Comparison of ENCODE assay signal across 8 cellular contexts in the genomic region with DNA sequence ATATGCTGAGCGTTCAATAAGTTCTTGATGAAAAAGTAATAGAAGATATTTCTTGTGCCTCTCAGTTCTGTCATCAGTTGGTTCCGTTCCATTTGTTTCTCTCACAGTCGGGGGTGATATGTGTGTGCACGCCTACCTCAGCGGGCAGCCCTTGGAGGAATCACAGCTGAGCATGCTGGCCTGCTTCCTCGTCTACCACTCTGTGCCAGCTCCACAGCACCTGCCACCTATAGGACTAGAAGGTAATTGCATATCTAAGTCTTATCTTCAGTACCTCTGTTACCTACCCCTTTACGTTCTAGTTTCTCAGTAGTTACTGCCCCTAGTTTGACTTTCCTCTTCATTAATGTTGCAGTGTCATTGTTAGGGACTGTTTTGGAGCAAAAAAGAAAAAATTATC.
A peak's percentile ranks its signal among the peaks of the same experiment; 100 is the strongest.
DNase-seq lines count a peak whose midpoint lies in the region; ATAC-seq and TF ChIP-seq lines count a peak whose summit lies in the region.
"Not testable (repeated sequence)": the region's sequence is repeated elsewhere in the genome, so short reads cannot be mapped to it uniquely, and the experiment has no call there.

No MANE protein-coding gene starts in this region.

- CTCF ChIA-PET in PC-9 (lab: Charles Lee) = not testable (repeated sequence)

- not testable (repeated sequence) for H3K79me2 ChIP-seq in PC-9 (ENCODE audit: low read depth); hepatocyte

- H3K4me3 ChIP-seq in PC-9, hepatocyte, gastrocnemius medialis: not testable (repeated sequence)

- H3K27me3 Mint-ChIP-seq in activated naive CD8-positive, alpha-beta T cell treated with anti-CD3 and anti-CD28 coated beads, Interleukin-2, amount 10 ng/mL, durations not matched to agents 7 days and 5 days = not testable (repeated sequence)

- not testable (repeated sequence) for H3K9me2 ChIP-seq in PC-9 (ENCODE audit: insufficient read depth); hepatocyte (replicated peaks; ENCODE audit: insufficient read depth)

- not testable (repeated sequence) for BruUV-seq in PC-9 (replicated peaks; lab: Mats Ljungman, UMichigan)

- in situ Hi-C loops in gastrocnemius medialis (cut with MboI; ENCODE audit: low sequenced_read_pairs in 4 of 4) = not testable (repeated sequence)

- H3F3A ChIP-seq in PC-9 (ENCODE audit: insufficient read depth, low read depth) = not testable (repeated sequence)

- not testable (repeated sequence) for H3K36me3 Mint-ChIP-seq in activated naive CD8-positive, alpha-beta T cell treated with anti-CD3 and anti-CD28 coated beads, Interleukin-2, amount 10 ng/mL, durations not matched to agents 7 days and 5 days

- peak; percentile 31 for DNase-seq in DMS53 (lab: John Stamatoyannopoulos, UW)
- not testable (repeated sequence) for DNase-seq in PC-9; activated naive CD8-positive, alpha-beta T cell treated with anti-CD3 and anti-CD28 coated beads, Interleukin-2, amount 10 ng/mL, durations not matched to agents 7 days and 5 days; hepatocyte (ENCODE audit: low spot score); gastrocnemius medialis

- not testable (repeated sequence) for H3K27ac Mint-ChIP-seq in activated naive CD8-positive, alpha-beta T cell treated with anti-CD3 and anti-CD28 coated beads, Interleukin-2, amount 10 ng/mL, durations not matched to agents 7 days and 5 days

- not testable (repeated sequence) for H4K20me1 ChIP-seq in PC-9 (ENCODE audit: insufficient read depth); hepatocyte (ENCODE audit: insufficient read depth, poor library complexity, severe bottlenecking)

- not testable (repeated sequence) for H3K9me3 Mint-ChIP-seq in activated naive CD8-positive, alpha-beta T cell treated with anti-CD3 and anti-CD28 coated beads, Interleukin-2, amount 10 ng/mL, durations not matched to agents 7 days and 5 days

- H3K36me3 ChIP-seq in PC-9 (ENCODE audit: low read depth); hepatocyte (replicated peaks; ENCODE audit: insufficient read depth, low read depth); gastrocnemius medialis: not testable (repeated sequence)

- H3K27ac ChIP-seq in PC-9, hepatocyte, gastrocnemius medialis: not testable (repeated sequence)

- H3K4me3 Mint-ChIP-seq in activated naive CD8-positive, alpha-beta T cell treated with anti-CD3 and anti-CD28 coated beads, Interleukin-2, amount 10 ng/mL, durations not matched to agents 7 days and 5 days = not testable (repeated sequence)

- ATAC-seq in GM19035 (IDR thresholded peaks at IDR 0.05; ENCODE audit: unreplicated experiment) = peak; percentile 84
- peak; percentile 84 for ATAC-seq in HG02678 (IDR thresholded peaks at IDR 0.05; ENCODE audit: unreplicated experiment)
- peak; percentile 82 for ATAC-seq in HG03442 (IDR thresholded peaks at IDR 0.05; ENCODE audit: unreplicated experiment)
- peak; percentile 60 for ATAC-seq in activated naive CD8-positive, alpha-beta T cell treated with anti-CD3 and anti-CD28 coated beads, Interleukin-2, amount 10 ng/mL, durations not matched to agents 7 days and 5 days (ENCODE audit: low read depth)
- ATAC-seq in gastrocnemius medialis = peak; percentile 55 to 76

- POLR2A ChIA-PET in PC-9 (lab: Charles Lee; ENCODE audit: unreplicated experiment); activated naive CD8-positive, alpha-beta T cell treated with anti-CD3 and anti-CD28 coated beads, Interleukin-2, amount 10 ng/mL, durations not matched to agents 7 days and 5 days (lab: Charles Lee): not testable (repeated sequence)

- TF ChIP-seq CTCF in PC-9 (conservative IDR thresholded peaks at IDR 0.05) (peak; percentile 37; the same call in 1 of the 2 replicates), hepatocyte (IDR thresholded peaks at IDR 0.05; ENCODE audit: poor library complexity) (peak; percentile 4)
- not testable (repeated sequence) for TF ChIP-seq CTCF in gastrocnemius medialis (IDR thresholded peaks at IDR 0.05 in 4 of 5, conservative IDR thresholded peaks at IDR 0.05 in 1 of 5)

- H3K4me2 ChIP-seq in PC-9, hepatocyte: not testable (repeated sequence)

- not testable (repeated sequence) for H3K27me3 ChIP-seq in PC-9 (ENCODE audit: insufficient read depth, low read depth); hepatocyte; gastrocnemius medialis

- intact Hi-C loops in PC-9 (cut with micrococcal nuclease; ENCODE audit: unreplicated experiment); gastrocnemius medialis (cut with DNase I; ENCODE audit: low total_unique reads): not testable (repeated sequence)

- TF ChIP-seq POLR2A in gastrocnemius medialis (IDR thresholded peaks at IDR 0.05) = not testable (repeated sequence)

- H3K9me3 ChIP-seq in PC-9 (ENCODE audit: insufficient read depth, low read depth); hepatocyte (ENCODE audit: low read depth); gastrocnemius medialis: not testable (repeated sequence)

- not testable (repeated sequence) for H3K4me1 ChIP-seq in PC-9 (replicated peaks; ENCODE audit: insufficient read depth); hepatocyte (ENCODE audit: insufficient read depth); gastrocnemius medialis

- not testable (repeated sequence) for H2AFZ ChIP-seq in PC-9, hepatocyte

- WGBS in hepatocyte (ENCODE audit: low lambda C conversion rate, missing lambda C conversion rate) = 9% methylated on average over 2 of the region's 7 CpGs

- not testable (repeated sequence) for H3K4me1 Mint-ChIP-seq in activated naive CD8-positive, alpha-beta T cell treated with anti-CD3 and anti-CD28 coated beads, Interleukin-2, amount 10 ng/mL, durations not matched to agents 7 days and 5 days
